Comparison of ENCODE assay signal across 2 cellular contexts in the genomic region with DNA sequence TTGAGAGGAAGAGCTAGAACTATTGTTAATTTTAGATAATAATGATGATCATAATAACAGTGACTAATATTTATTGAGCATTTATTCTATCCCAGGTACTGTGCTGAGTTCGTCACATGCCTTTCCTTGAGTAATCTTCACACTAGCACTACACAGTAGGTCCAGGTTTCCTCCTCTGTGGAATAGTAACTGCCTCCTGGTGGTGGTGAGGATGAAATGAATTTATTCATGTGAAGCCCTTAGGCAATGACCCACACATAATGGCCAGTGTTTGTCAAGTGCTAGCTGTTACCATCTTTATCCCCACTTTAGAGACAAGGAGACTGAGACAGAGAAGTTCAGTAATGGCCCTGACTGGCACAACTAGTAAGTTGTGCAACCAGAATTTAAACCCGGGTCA.
TF ChIP-seq lines count a peak whose summit lies in the region.

No MANE protein-coding gene starts in this region.

TF ChIP-seq in SK-N-SH, 30 proteins besides CTCF, POLR2A, EP300 and RAD21 (continued from another document):
- TF ChIP-seq GATA2 (CRISPR knock-in tag; IDR thresholded peaks at IDR 0.05) (no peak), FOSL2 (IDR thresholded peaks at IDR 0.05; ENCODE audit: borderline replicate concordance, low read depth) (no peak), ELF1 (IDR thresholded peaks at IDR 0.05) (no peak), JUND (IDR thresholded peaks at IDR 0.05) (no peak), SMC3 (IDR thresholded peaks at IDR 0.05; ENCODE audit: low read depth, low read length) (no peak)
- TF ChIP-seq, protein P1, sequence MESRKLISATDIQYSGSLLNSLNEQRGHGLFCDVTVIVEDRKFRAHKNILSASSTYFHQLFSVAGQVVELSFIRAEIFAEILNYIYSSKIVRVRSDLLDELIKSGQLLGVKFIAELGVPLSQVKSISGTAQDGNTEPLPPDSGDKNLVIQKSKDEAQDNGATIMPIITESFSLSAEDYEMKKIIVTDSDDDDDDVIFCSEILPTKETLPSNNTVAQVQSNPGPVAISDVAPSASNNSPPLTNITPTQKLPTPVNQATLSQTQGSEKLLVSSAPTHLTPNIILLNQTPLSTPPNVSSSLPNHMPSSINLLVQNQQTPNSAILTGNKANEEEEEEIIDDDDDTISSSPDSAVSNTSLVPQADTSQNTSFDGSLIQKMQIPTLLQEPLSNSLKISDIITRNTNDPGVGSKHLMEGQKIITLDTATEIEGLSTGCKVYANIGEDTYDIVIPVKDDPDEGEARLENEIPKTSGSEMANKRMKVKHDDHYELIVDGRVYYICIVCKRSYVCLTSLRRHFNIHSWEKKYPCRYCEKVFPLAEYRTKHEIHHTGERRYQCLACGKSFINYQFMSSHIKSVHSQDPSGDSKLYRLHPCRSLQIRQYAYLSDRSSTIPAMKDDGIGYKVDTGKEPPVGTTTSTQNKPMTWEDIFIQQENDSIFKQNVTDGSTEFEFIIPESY (IDR thresholded peaks at IDR 0.05; ENCODE audit: borderline replicate concordance, low read depth): no peak

TF ChIP-seq in SK-N-SH treated with all-trans-retinoic acid at 6 μM for 48 hours, 23 proteins besides CTCF, POLR2A, EP300 and RAD21:
- TF ChIP-seq, protein P2, sequence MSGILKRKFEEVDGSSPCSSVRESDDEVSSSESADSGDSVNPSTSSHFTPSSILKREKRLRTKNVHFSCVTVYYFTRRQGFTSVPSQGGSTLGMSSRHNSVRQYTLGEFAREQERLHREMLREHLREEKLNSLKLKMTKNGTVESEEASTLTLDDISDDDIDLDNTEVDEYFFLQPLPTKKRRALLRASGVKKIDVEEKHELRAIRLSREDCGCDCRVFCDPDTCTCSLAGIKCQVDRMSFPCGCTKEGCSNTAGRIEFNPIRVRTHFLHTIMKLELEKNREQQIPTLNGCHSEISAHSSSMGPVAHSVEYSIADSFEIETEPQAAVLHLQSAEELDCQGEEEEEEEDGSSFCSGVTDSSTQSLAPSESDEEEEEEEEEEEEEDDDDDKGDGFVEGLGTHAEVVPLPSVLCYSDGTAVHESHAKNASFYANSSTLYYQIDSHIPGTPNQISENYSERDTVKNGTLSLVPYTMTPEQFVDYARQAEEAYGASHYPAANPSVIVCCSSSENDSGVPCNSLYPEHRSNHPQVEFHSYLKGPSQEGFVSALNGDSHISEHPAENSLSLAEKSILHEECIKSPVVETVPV (CRISPR knock-in tag; IDR thresholded peaks at IDR 0.05): no peak
- no peak for TF ChIP-seq PPARA (CRISPR knock-in tag; IDR thresholded peaks at IDR 0.05; ENCODE audit: borderline replicate concordance)
- no peak for TF ChIP-seq GLIS3 (CRISPR knock-in tag; IDR thresholded peaks at IDR 0.05)
- TF ChIP-seq ZNF8 (CRISPR knock-in tag; IDR thresholded peaks at IDR 0.05): no peak
- no peak for TF ChIP-seq TCF4 (CRISPR knock-in tag; IDR thresholded peaks at IDR 0.05; ENCODE audit: borderline replicate concordance)
- TF ChIP-seq, protein P3, sequence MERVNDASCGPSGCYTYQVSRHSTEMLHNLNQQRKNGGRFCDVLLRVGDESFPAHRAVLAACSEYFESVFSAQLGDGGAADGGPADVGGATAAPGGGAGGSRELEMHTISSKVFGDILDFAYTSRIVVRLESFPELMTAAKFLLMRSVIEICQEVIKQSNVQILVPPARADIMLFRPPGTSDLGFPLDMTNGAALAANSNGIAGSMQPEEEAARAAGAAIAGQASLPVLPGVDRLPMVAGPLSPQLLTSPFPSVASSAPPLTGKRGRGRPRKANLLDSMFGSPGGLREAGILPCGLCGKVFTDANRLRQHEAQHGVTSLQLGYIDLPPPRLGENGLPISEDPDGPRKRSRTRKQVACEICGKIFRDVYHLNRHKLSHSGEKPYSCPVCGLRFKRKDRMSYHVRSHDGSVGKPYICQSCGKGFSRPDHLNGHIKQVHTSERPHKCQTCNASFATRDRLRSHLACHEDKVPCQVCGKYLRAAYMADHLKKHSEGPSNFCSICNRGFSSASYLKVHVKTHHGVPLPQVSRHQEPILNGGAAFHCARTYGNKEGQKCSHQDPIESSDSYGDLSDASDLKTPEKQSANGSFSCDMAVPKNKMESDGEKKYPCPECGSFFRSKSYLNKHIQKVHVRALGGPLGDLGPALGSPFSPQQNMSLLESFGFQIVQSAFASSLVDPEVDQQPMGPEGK (CRISPR knock-in tag; IDR thresholded peaks at IDR 0.05; ENCODE audit: borderline replicate concordance): no peak
